1 cellular context compared by ENCODE assay signal in the genomic region with DNA sequence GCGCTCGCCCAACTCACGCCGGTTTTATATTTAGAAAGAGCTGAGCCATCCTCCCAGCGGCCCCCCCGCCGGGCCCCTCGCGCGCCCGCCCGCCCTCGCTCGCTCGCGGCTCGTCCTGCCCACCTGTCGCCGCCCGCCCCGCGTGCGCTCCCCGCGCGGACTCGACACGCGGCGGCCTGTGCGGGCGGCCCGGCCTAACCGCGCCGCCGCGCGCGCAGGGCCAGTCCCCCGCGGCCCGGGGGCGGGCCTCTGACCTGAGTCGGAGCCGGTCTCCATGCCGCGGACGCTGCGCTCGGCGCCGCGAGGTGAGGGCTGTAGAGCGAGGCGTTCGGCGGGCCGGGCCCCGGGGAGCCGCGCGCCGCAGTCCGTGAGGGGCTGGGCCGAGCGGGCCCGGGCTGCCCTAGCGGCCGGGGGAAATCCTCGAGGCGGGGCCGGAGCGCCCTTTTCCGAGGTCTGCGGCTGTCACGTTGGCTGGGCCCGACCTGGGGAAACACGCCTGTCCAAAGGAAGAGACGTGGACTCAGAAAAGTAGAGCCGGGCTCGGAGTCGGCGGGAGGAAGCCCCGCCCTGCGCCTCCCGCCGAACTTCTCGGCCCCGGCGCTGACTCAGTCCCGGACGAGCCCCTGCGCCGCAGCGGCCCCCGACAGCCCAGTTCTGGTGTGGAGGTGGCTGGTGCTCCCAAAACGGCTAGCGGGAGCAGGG.
TF ChIP-seq lines count a peak whose summit lies in the region.

Gene ECPAS (minus strand): TSS at position 522 of the 702 bp plus-strand sequence. CDS start 11,465 bp downstream, outside the sequence.

TF ChIP-seq in HCT116, 20 proteins besides CTCF, POLR2A, EP300 and RAD21 (continued from another document):
- no peak for TF ChIP-seq REST (IDR thresholded peaks at IDR 0.05; ENCODE audit: low read depth)
- no peak for TF ChIP-seq ZNF274 (IDR thresholded peaks at IDR 0.05; ENCODE audit: low read depth, low read length)
- peak; percentile 21 for TF ChIP-seq TCF7L2 (IDR thresholded peaks at IDR 0.05; ENCODE audit: borderline replicate concordance, extremely low read depth, insufficient read depth, insufficient read length)
- TF ChIP-seq SP1 (IDR thresholded peaks at IDR 0.05; ENCODE audit: low read depth): no peak
- TF ChIP-seq, protein P1, sequence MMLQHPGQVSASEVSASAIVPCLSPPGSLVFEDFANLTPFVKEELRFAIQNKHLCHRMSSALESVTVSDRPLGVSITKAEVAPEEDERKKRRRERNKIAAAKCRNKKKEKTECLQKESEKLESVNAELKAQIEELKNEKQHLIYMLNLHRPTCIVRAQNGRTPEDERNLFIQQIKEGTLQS (IDR thresholded peaks at IDR 0.05): no peak
- no peak for TF ChIP-seq ELF1 (IDR thresholded peaks at IDR 0.05; ENCODE audit: borderline replicate concordance, low read depth)
- peak; percentile 47 for TF ChIP-seq FOSL1 (IDR thresholded peaks at IDR 0.05; ENCODE audit: low read depth)
